Comparison of ENCODE assay signal across 8 cellular contexts in genomic region chr2:226797989-226798421, GRCh38. TPM values are rescaled to one million over a fixed set of nuclear protein-coding genes. Genes with fewer than 3 reads are reported as not detected.
DNase-seq lines count a peak whose midpoint lies in the region; FAIRE-seq and TF ChIP-seq lines count a peak whose summit lies in the region.

No MANE protein-coding gene starts in this region.

- CTCF ChIA-PET in MCF 10A (lab: Yijun Ruan, JAX): interaction anchor here (0.6 to 6.3 kb wide), 11 partner anchors 110 to 1128 kb away, joined by 3 to 43 read pairs (median 3); no protein-coding TSS in a partner anchor

- peak overlapping the region; percentile 81 for H3K4me3 Mint-ChIP-seq in activated CD4-positive, alpha-beta T cell treated with anti-CD3 and anti-CD28 coated beads, Interleukin-2, amount 10 ng/mL, durations not matched to agents 24 days and 14 days
- H3K4me3 Mint-ChIP-seq in MCF 10A (ENCODE audit: unreplicated experiment): peak overlapping the region; percentile 73

- H3K27ac Mint-ChIP-seq in activated CD4-positive, alpha-beta T cell treated with anti-CD3 and anti-CD28 coated beads, Interleukin-2, amount 10 ng/mL, durations not matched to agents 24 days and 14 days: no peak overlapping the region
- no peak overlapping the region for H3K27ac Mint-ChIP-seq in MCF 10A (ENCODE audit: low read depth, unreplicated experiment)

- H3K36me3 Mint-ChIP-seq in activated CD4-positive, alpha-beta T cell treated with anti-CD3 and anti-CD28 coated beads, Interleukin-2, amount 10 ng/mL, durations not matched to agents 24 days and 14 days (ENCODE audit: low read depth): peaks cover 4% of the 10 kb centered on the region
- peaks cover 22% of the 10 kb centered on the region for H3K36me3 Mint-ChIP-seq in MCF 10A (ENCODE audit: insufficient read depth, unreplicated experiment)

- H3K27me3 Mint-ChIP-seq in activated CD4-positive, alpha-beta T cell treated with anti-CD3 and anti-CD28 coated beads, Interleukin-2, amount 10 ng/mL, durations not matched to agents 24 days and 14 days: peaks cover under 1% of the 10 kb centered on the region
- H3K27me3 Mint-ChIP-seq in MCF 10A (ENCODE audit: insufficient read depth, unreplicated experiment): no peaks in the 10 kb centered on the region

- intact Hi-C loops in activated CD4-positive, alpha-beta T cell treated with anti-CD3 and anti-CD28 coated beads, Interleukin-2, amount 10 ng/mL, durations not matched to agents 24 days and 14 days (cut with micrococcal nuclease): loop anchor here (2.0 to 10.0 kb wide), 3 partner anchors 145 to 667 kb away; partner anchors contain the start of gene MFF
- intact Hi-C loops in MCF 10A (cut with micrococcal nuclease): loop anchor here (2.0 to 10.0 kb wide), 4 partner anchors 213 to 763 kb away; no protein-coding TSS in a partner anchor
- intact Hi-C loops in lower leg skin (cut with DNase I; ENCODE audit: low total_unique reads): loop anchor here (2.0 to 10.0 kb wide), 2 partner anchors 71 to 583 kb away; no protein-coding TSS in a partner anchor

- DNase-seq in activated CD4-positive, alpha-beta T cell treated with anti-CD3 and anti-CD28 coated beads, Interleukin-2, amount 10 ng/mL, durations not matched to agents 24 days and 14 days: no peak
- DNase-seq in activated CD4-positive, alpha-beta T cell treated with anti-CD3 and anti-CD28 coated beads, Interleukin-2, amount 50 U/mL, for 48 hours: no peak
- DNase-seq in MCF 10A (ENCODE audit: unreplicated experiment) (no peak), lower leg skin (ENCODE audit: low spot score in 2 of 2) (peak in 1 of 2 donors; percentile 87), tibial nerve (ENCODE audit: low spot score in 2 of 2) (no peak), urothelium cell line (ENCODE audit: low spot score) (no peak), COLO668 (lab: John Stamatoyannopoulos, UW; ENCODE audit: unreplicated experiment) (no peak), NCI-H82 treated with DMSO at 0.1 percent for 48 hours (lab: John Stamatoyannopoulos, UW; ENCODE audit: unreplicated experiment) (no peak)

- H3K4me1 Mint-ChIP-seq in activated CD4-positive, alpha-beta T cell treated with anti-CD3 and anti-CD28 coated beads, Interleukin-2, amount 10 ng/mL, durations not matched to agents 24 days and 14 days: peaks cover 42% of the 10 kb centered on the region
- H3K4me1 Mint-ChIP-seq in MCF 10A (ENCODE audit: insufficient read depth, unreplicated experiment): peaks cover 32% of the 10 kb centered on the region

- TF ChIP-seq CTCF in MCF 10A (IDR thresholded peaks at IDR 0.05; ENCODE audit: unreplicated experiment) (no peak), lower leg skin (IDR thresholded peaks at IDR 0.05) (no peak), tibial nerve (IDR thresholded peaks at IDR 0.05) (no peak)

- TF ChIP-seq EP300 in tibial nerve (IDR thresholded peaks at IDR 0.05): no peak

- H3K4me1 ChIP-seq in tibial nerve: peaks cover 0 to 83% (median 27%) of the 10 kb centered on the region in 4 donors

- 57 to 60% methylated on average over 22 to 23 of the region's 23 CpGs for WGBS in lower leg skin, 2 donors
- 70 to 74% methylated on average over 21 to 23 of the region's 23 CpGs for WGBS in tibial nerve, 2 donors

- no peak for TF ChIP-seq POLR2A in lower leg skin (IDR thresholded peaks at IDR 0.05)
- TF ChIP-seq POLR2A in tibial nerve (IDR thresholded peaks at IDR 0.05): no peak

- no peak for FAIRE-seq in urothelium cell line (lab: Jason Lieb, UNC)

- no peaks in the 10 kb centered on the region for H3K9me3 Mint-ChIP-seq in activated CD4-positive, alpha-beta T cell treated with anti-CD3 and anti-CD28 coated beads, Interleukin-2, amount 10 ng/mL, durations not matched to agents 24 days and 14 days
- no peaks in the 10 kb centered on the region for H3K9me3 Mint-ChIP-seq in MCF 10A (ENCODE audit: unreplicated experiment)

- H3K27ac ChIP-seq in tibial nerve: peak overlapping the region; percentile 78 to 94 (median 84)

- H3K9me3 ChIP-seq in tibial nerve: no peaks in the 10 kb centered on the region

- H3K4me3 ChIP-seq in lower leg skin (ENCODE audit: low read depth, poor library complexity, severe bottlenecking): peak overlapping the region; percentile 61
- H3K4me3 ChIP-seq in tibial nerve: peak overlapping the region; percentile 67 to 93 (median 84)

- no TSS peak for BruUV-seq in MCF 10A (replicated peaks; lab: Mats Ljungman, UMichigan)

- H3K27me3 ChIP-seq in tibial nerve: no peaks in the 10 kb centered on the region

- H3K36me3 ChIP-seq in tibial nerve: peaks cover 0 to 23% (median 0%) of the 10 kb centered on the region in 3 donors

- POLR2A ChIA-PET in MCF 10A (lab: Yijun Ruan, JAX): interaction anchor here (0.6 to 13.1 kb wide), 7 partner anchors 9 to 1129 kb away, joined by 3 to 114 read pairs (median 5); no protein-coding TSS in a partner anchor

RNA-seq across cellular contexts. Expression of gene IRS1, which starts 1.6 kb away (rescaled TPM):
- 4.7 and 4.8 TPM in 2 replicates for total RNA-seq in activated CD4-positive, alpha-beta T cell treated with anti-CD3 and anti-CD28 coated beads, Interleukin-2, amount 10 ng/mL, durations not matched to agents 24 days and 14 days
- total RNA-seq in MCF 10A (2022) (6.1 and 10.5 TPM in 2 replicates), lower leg skin (10 to 100 TPM; 16.9 to 55.0 (median 25.4) TPM), tibial nerve (10 to 100 TPM in 3 of 4 donors, 1 to 10 TPM in 1; 9.4 to 11.7 (median 11.2) TPM)

RNA-seq across cellular contexts. Expression of gene RHBDD1, which starts 37.8 kb away (rescaled TPM):
- 41.3 and 44.7 TPM in 2 replicates for total RNA-seq in activated CD4-positive, alpha-beta T cell treated with anti-CD3 and anti-CD28 coated beads, Interleukin-2, amount 10 ng/mL, durations not matched to agents 24 days and 14 days
- total RNA-seq in MCF 10A (2022) (75.2 and 76.0 TPM in 2 replicates), lower leg skin (10 to 100 TPM in 3 of 4 donors, 1 to 10 TPM in 1; 7.8 to 28.9 (median 18.0) TPM), tibial nerve (10 to 100 TPM; 14.9 to 29.4 (median 25.0) TPM)
